In the genomic region with DNA sequence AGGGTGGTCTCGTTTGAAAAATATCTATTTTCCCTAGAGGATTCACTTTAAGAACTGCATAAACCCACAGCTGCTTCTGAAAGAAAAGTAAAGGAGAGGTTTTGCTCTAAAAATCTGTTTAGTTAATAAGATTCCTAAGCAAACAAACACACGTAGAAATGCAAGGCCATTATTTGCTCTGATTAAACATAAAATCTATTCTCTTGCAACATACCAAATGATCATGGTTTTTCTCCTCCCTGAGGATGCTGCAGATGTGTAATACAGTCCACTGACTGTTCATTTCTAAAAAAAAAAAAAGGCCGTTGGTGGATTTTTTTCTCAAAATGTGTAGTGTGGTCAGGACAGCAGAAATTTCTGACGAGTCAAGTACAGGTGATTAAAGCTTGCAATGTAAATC, we compare ENCODE assay signal across 20 cellular contexts.
"Had no signal": no experiment of that assay in that cellular context is flagged by ENCODE, and none has a peak within 500 bp of the region (broad histone marks: within the 10 kb centered on the region; RNA-seq: fewer than 3 reads in every experiment).

No MANE protein-coding gene starts in this region.

- H3K9me3 ChIP-seq: psoas muscle, spleen, tibial artery, upper lobe of left lung, uterus had no signal

- H3K9me3 Mint-ChIP-seq: naive B cell; nephron; stimulated activated memory B cell treated with anti-CD40 and anti-IgM and Interleukin-4, amounts not matched to agents 10 μg/mL and 1 μg/mL and 100 μg/mL, for 72 hours; stimulated activated naive CD8-positive, alpha-beta T cell treated with anti-CD3 and anti-CD28 coated beads, Interleukin-15, Interleukin-2, amounts not matched to agents 100 ng/mL and 50 ng/mL, for 24 hours had no signal

- H3K27me3 ChIP-seq: dorsolateral prefrontal cortex, hepatocyte, spleen, tibial artery, upper lobe of left lung, uterus had no signal

- H3K27ac Mint-ChIP-seq: nephron; stimulated activated memory B cell treated with anti-CD40 and anti-IgM and Interleukin-4, amounts not matched to agents 10 μg/mL and 1 μg/mL and 100 μg/mL, for 72 hours; stimulated activated naive CD8-positive, alpha-beta T cell treated with anti-CD3 and anti-CD28 coated beads, Interleukin-15, Interleukin-2, amounts not matched to agents 100 ng/mL and 50 ng/mL, for 24 hours had no signal

- H3K4me1 Mint-ChIP-seq: stimulated activated memory B cell treated with anti-CD40 and anti-IgM and Interleukin-4, amounts not matched to agents 10 μg/mL and 1 μg/mL and 100 μg/mL, for 72 hours had no signal

- H3K27me3 Mint-ChIP-seq: naive B cell; stimulated activated memory B cell treated with anti-CD40 and anti-IgM and Interleukin-4, amounts not matched to agents 10 μg/mL and 1 μg/mL and 100 μg/mL, for 72 hours; stimulated activated naive CD8-positive, alpha-beta T cell treated with anti-CD3 and anti-CD28 coated beads, Interleukin-15, Interleukin-2, amounts not matched to agents 100 ng/mL and 50 ng/mL, for 24 hours had no signal

- DNase-seq: dorsolateral prefrontal cortex; effector CD8-positive, alpha-beta T cell; foreskin melanocyte; head of caudate nucleus; left colon; mesendoderm; naive B cell; psoas muscle; retina; spleen; stimulated activated CD4-positive, alpha-beta T cell treated with anti-CD3 and anti-CD28 coated beads, Interleukin-15, amount 100 ng/mL, for 24 hours; stimulated activated CD4-positive, alpha-beta T cell treated with anti-CD3 and anti-CD28 coated beads, Interleukin-1b, Interleukin-23, amount 100 ng/mL, for 48 hours; stimulated activated CD4-positive, alpha-beta T cell treated with anti-CD3 and anti-CD28 coated beads, Interleukin-4, amount 100 ng/mL, for 24 hours; tibial artery; upper lobe of left lung; uterus had no signal

- H3K27ac ChIP-seq: dorsolateral prefrontal cortex, hepatocyte, psoas muscle, spleen, tibial artery, upper lobe of left lung, uterus had no signal

- H3K4me1 ChIP-seq: psoas muscle, spleen, tibial artery, upper lobe of left lung, uterus had no signal

- H3K4me3 ChIP-seq: dorsolateral prefrontal cortex, hepatocyte, psoas muscle, spleen, tibial artery, upper lobe of left lung, uterus had no signal

- H3K4me3 Mint-ChIP-seq: nephron; stimulated activated memory B cell treated with anti-CD40 and anti-IgM and Interleukin-4, amounts not matched to agents 10 μg/mL and 1 μg/mL and 100 μg/mL, for 72 hours; stimulated activated naive CD8-positive, alpha-beta T cell treated with anti-CD3 and anti-CD28 coated beads, Interleukin-15, Interleukin-2, amounts not matched to agents 100 ng/mL and 50 ng/mL, for 24 hours had no signal

- H3K36me3 Mint-ChIP-seq: naive B cell; stimulated activated memory B cell treated with anti-CD40 and anti-IgM and Interleukin-4, amounts not matched to agents 10 μg/mL and 1 μg/mL and 100 μg/mL, for 72 hours had no signal

- H3K36me3 ChIP-seq: spleen, tibial artery, upper lobe of left lung, uterus had no signal
